Comparison of ENCODE assay signal across 9 cellular contexts in the genomic region with DNA sequence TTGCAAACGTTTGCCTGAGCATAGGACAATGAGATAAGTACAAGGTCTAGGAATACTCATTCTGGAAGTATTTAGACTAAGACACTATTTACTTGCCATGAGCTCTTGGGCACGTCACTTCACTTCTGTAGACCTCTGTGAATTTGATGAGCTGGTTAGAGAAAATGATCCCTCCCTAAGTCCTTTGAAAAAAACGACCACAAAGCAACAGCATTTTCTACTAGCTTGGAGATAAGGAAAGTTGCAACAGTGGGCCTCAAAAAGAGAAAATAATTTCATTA. TPM values are rescaled to one million over a fixed set of nuclear protein-coding genes. Genes with fewer than 3 reads are reported as not detected.
A peak's percentile ranks its signal among the peaks of the same experiment; 100 is the strongest.
DNase-seq lines count a peak whose midpoint lies in the region; ATAC-seq and TF ChIP-seq lines count a peak whose summit lies in the region.
"Had no signal": no experiment of that assay in that cellular context is flagged by ENCODE, and none has a peak within 500 bp of the region (broad histone marks: within the 10 kb centered on the region; RNA-seq: fewer than 3 reads in every experiment).

No MANE protein-coding gene starts in this region.

- no peak for TF ChIP-seq CTCF in breast epithelium (IDR thresholded peaks at IDR 0.05)

- H3K27ac ChIP-seq in HUES64 (ENCODE audit: low read depth, low read length): no peak overlapping the region
- H3K27ac ChIP-seq in breast epithelium: peak overlapping the region; percentile 89 to 92
- peak overlapping the region; percentile 93 for H3K27ac ChIP-seq in layer of hippocampus (ENCODE audit: low read depth, low read length)
- H3K27ac ChIP-seq in subcutaneous abdominal adipose tissue (ENCODE audit: low read depth, low read length): peak overlapping the region; percentile 85

- peaks cover 3% of the 10 kb centered on the region; the same call in 1 of the 2 replicates for H3K4me1 ChIP-seq in HUES64 (ENCODE audit: insufficient read depth, low read length)
- H3K4me1 ChIP-seq in breast epithelium: no peaks in the 10 kb centered on the region
- peaks cover 0 to 52% (median 41%) of the 10 kb centered on the region in 5 donors for H3K4me1 ChIP-seq in subcutaneous abdominal adipose tissue (ENCODE audit: control insufficient read depth in 5 of 5, insufficient read depth in 5 of 5, low read length in 5 of 5)

- DNase-seq in breast epithelium (ENCODE audit: low spot score in 2 of 2): no peak
- no peak for DNase-seq in immature natural killer cell
- no peak for DNase-seq in NCI-H1930 (lab: John Stamatoyannopoulos, UW)
- DNase-seq in NCI-H526 treated with DMSO at 0.1 percent for 48 hours (lab: John Stamatoyannopoulos, UW): no peak
- DNase-seq: activated T-cell treated with anti-CD3 and anti-CD28 coated beads, Interleukin-2, amount 50 U/mL, for 48 hours had no signal

- H3K9me3 ChIP-seq in HUES64 (ENCODE audit: insufficient read depth, low read depth, low read length) (no peaks in the 10 kb centered on the region), breast epithelium (no peaks in the 10 kb centered on the region), subcutaneous abdominal adipose tissue (ENCODE audit: control insufficient read depth in 5 of 5, low read length in 5 of 5) (no peaks in the 10 kb centered on the region)

- no peaks in the 10 kb centered on the region for H3K36me3 Mint-ChIP-seq in immature natural killer cell

- H3K27me3 Mint-ChIP-seq in immature natural killer cell (ENCODE audit: low read depth in 3 of 3): peaks cover 6 to 10% (median 8%) of the 10 kb centered on the region in 3 donors

- H3K9ac ChIP-seq in HUES64 (ENCODE audit: low read depth, low read length): no peak overlapping the region
- H3K9ac ChIP-seq in subcutaneous abdominal adipose tissue (ENCODE audit: low read length in 5 of 5): peak overlapping the region; percentile 53 to 73 (median 71)

- H3K27ac Mint-ChIP-seq in immature natural killer cell: no peak overlapping the region

- no peak for TF ChIP-seq POLR2A in breast epithelium (IDR thresholded peaks at IDR 0.05)

- no peak for ATAC-seq in HG03378 (IDR thresholded peaks at IDR 0.05; ENCODE audit: unreplicated experiment)

- peaks cover 3 to 34% (median 16%) of the 10 kb centered on the region in 6 donors for H3K9me3 Mint-ChIP-seq in immature natural killer cell

- H3K4me3 ChIP-seq in HUES64 (ENCODE audit: low read length): peak overlapping the region; percentile 71
- peak overlapping the region; percentile 66 to 93 (median 75) for H3K4me3 ChIP-seq in breast epithelium
- H3K4me3 ChIP-seq in subcutaneous abdominal adipose tissue (ENCODE audit: low read depth in 1 of 5, low read length in 5 of 5): peak overlapping the region; percentile 90 to 100 (median 92)

- 42% methylated on average over 2 of the region's 3 CpGs for WGBS in HUES64

- H3K36me3 ChIP-seq in HUES64 (ENCODE audit: insufficient read depth, low read length): no peaks in the 10 kb centered on the region
- H3K36me3 ChIP-seq in breast epithelium: no peaks in the 10 kb centered on the region
- H3K36me3 ChIP-seq in subcutaneous abdominal adipose tissue (ENCODE audit: control insufficient read depth in 5 of 5, insufficient read depth in 5 of 5, low read length in 5 of 5): no peaks in the 10 kb centered on the region

- H3K27me3 ChIP-seq in HUES64 (ENCODE audit: insufficient read depth, low read length) (peaks cover 21% of the 10 kb centered on the region), breast epithelium (no peaks in the 10 kb centered on the region), layer of hippocampus (ENCODE audit: control insufficient read depth, insufficient read depth, low read length) (no peaks in the 10 kb centered on the region), subcutaneous abdominal adipose tissue (ENCODE audit: control insufficient read depth in 5 of 5, insufficient read depth in 4 of 5, low read length in 5 of 5) (no peaks in the 10 kb centered on the region)

- peak overlapping the region in 2 of 5 donors; percentile 8 to 63 for H3K4me3 Mint-ChIP-seq in immature natural killer cell

- H3K4me1 Mint-ChIP-seq in immature natural killer cell: peaks cover 0 to 8% of the 10 kb centered on the region in 2 donors

- intact Hi-C loops in breast epithelium (cut with DNase I; ENCODE audit: low total_unique reads): no loop called here

RNA-seq across cellular contexts. Expression of gene LURAP1L, which starts 1.9 kb away (rescaled TPM):
- 0.35 TPM for polyA plus RNA-seq in HUES64 (2013, experiment 1 of 2)
- 0.38 TPM for polyA plus RNA-seq in HUES64 (2013, experiment 2 of 2)
- total RNA-seq in breast epithelium: 10 to 100 TPM; 12.3 to 25.2 (median 24.1) TPM
- not detected for polyA plus RNA-seq in immature natural killer cell
